9 cellular contexts compared by ENCODE assay signal in genomic region chr15:43912991-43913927, GRCh38.
DNase-seq lines count a peak whose midpoint lies in the region; ATAC-seq, FAIRE-seq and TF ChIP-seq lines count a peak whose summit lies in the region.
"Had no signal": no experiment of that assay in that cellular context is flagged by ENCODE, and none has a peak within 500 bp of the region (broad histone marks: within the 10 kb centered on the region; RNA-seq: fewer than 3 reads in every experiment).

No MANE protein-coding gene starts in this region.

- no peak overlapping the region for H3K4me3 ChIP-seq in AG04449 (ENCODE audit: low read depth, low read length)
- H3K4me3 ChIP-seq: spleen had no signal

- FAIRE-seq in HTR-8/SVneo (lab: Jason Lieb, UNC) = peak; percentile 86

- no peak for TF ChIP-seq CTCF in AG04449 (IDR thresholded peaks at IDR 0.05; ENCODE audit: insufficient read depth, low read length, missing control alignments)

- peak overlapping the region; percentile 41 for H3K27ac ChIP-seq in cingulate gyrus (ENCODE audit: low read depth, low read length)
- H3K27ac ChIP-seq: spleen had no signal

- ATAC-seq in HG03108 (IDR thresholded peaks at IDR 0.05; ENCODE audit: unreplicated experiment) = no peak
- no peak for ATAC-seq in GM21447 (IDR thresholded peaks at IDR 0.05; ENCODE audit: unreplicated experiment)
- ATAC-seq in GM19467 (IDR thresholded peaks at IDR 0.05; ENCODE audit: unreplicated experiment) = no peak

- DNase-seq in AG04449 (ENCODE audit: low read depth, low spot score) (peak; percentile 92), HTR-8/SVneo (ENCODE audit: insufficient read length, low spot score) (peak; percentile 91), lung microvascular endothelial cell (ENCODE audit: low read depth in 2 of 2) (peak; percentile 53 to 96), NCI-H1417 treated with DMSO at 0.1 percent for 48 hours (lab: John Stamatoyannopoulos, UW) (no peak)
- DNase-seq: spleen had no signal

- CTCF ChIA-PET in AG04449 (lab: Yijun Ruan, JAX) = interaction anchor here (0.7 to 2.1 kb wide), 8 partner anchors 9 to 308 kb away, joined by 3 to 17 read pairs (median 3); no protein-coding TSS in a partner anchor

- POLR2A ChIA-PET in AG04449 (lab: Yijun Ruan, JAX) = interaction anchor here (0.9 to 1.0 kb wide), 3 partner anchors 46 to 374 kb away, joined by 4 to 7 read pairs (median 4); no protein-coding TSS in a partner anchor
